In genomic region chr1:31346882-31347281, GRCh38 we compare ENCODE assay signal across 29 cellular contexts. TPM values are rescaled to one million over a fixed set of nuclear protein-coding genes. Genes with fewer than 3 reads are reported as not detected.
"Had no signal": no experiment of that assay in that cellular context is flagged by ENCODE, and none has a peak within 500 bp of the region (broad histone marks: within the 10 kb centered on the region; RNA-seq: fewer than 3 reads in every experiment).

No MANE protein-coding gene starts in this region.

- H3K27me3 Mint-ChIP-seq: activated CD4-positive, alpha-beta memory T cell treated with anti-CD3 and anti-CD28 coated beads, Interleukin-2, amount 10 ng/mL, durations not matched to agents 7 days and 5 days; activated CD4-positive, alpha-beta T cell treated with anti-CD3 and anti-CD28 coated beads, Interleukin-2, amount 10 ng/mL, durations not matched to agents 7 days and 5 days; activated naive CD4-positive, alpha-beta T cell treated with anti-CD3 and anti-CD28 coated beads, Interleukin-2, amount 10 ng/mL, durations not matched to agents 7 days and 5 days; activated naive CD8-positive, alpha-beta T cell treated with anti-CD3 and anti-CD28 coated beads, Interleukin-2, amount 10 ng/mL, durations not matched to agents 7 days and 5 days; activated T-cell treated with anti-CD3 and anti-CD28 coated beads, Interleukin-2, amount 50 U/mL, for 24 hours; brain; T-helper 17 cell had no signal

- H3K27ac Mint-ChIP-seq: activated CD4-positive, alpha-beta memory T cell treated with anti-CD3 and anti-CD28 coated beads, Interleukin-2, amount 10 ng/mL, durations not matched to agents 7 days and 5 days; activated CD4-positive, alpha-beta T cell treated with anti-CD3 and anti-CD28 coated beads, Interleukin-2, amount 10 ng/mL, durations not matched to agents 7 days and 5 days; activated naive CD4-positive, alpha-beta T cell treated with anti-CD3 and anti-CD28 coated beads, Interleukin-2, amount 10 ng/mL, durations not matched to agents 7 days and 5 days; activated naive CD8-positive, alpha-beta T cell treated with anti-CD3 and anti-CD28 coated beads, Interleukin-2, amount 10 ng/mL, durations not matched to agents 7 days and 5 days; activated T-cell treated with anti-CD3 and anti-CD28 coated beads, Interleukin-2, amount 50 U/mL, for 24 hours; activated T-cell treated with anti-CD3 and anti-CD28 coated beads, Interleukin-2, amount 50 U/mL, for 72 hours; T-helper 17 cell; WTC11 had no signal

- ATAC-seq: activated naive CD4-positive, alpha-beta T cell treated with anti-CD3 and anti-CD28 coated beads, Interleukin-2, amount 50 U/mL, for 72 hours; activated T-cell treated with anti-CD3 and anti-CD28 coated beads, Interleukin-2, amount 50 U/mL, for 72 hours; esophagus mucosa; heart left ventricle; T-helper 17 cell; WTC11 had no signal

- H3K4me1 Mint-ChIP-seq: activated CD4-positive, alpha-beta memory T cell treated with anti-CD3 and anti-CD28 coated beads, Interleukin-2, amount 10 ng/mL, durations not matched to agents 7 days and 5 days; activated CD4-positive, alpha-beta T cell treated with anti-CD3 and anti-CD28 coated beads, Interleukin-2, amount 10 ng/mL, durations not matched to agents 7 days and 5 days; activated naive CD4-positive, alpha-beta T cell treated with anti-CD3 and anti-CD28 coated beads, Interleukin-2, amount 10 ng/mL, durations not matched to agents 7 days and 5 days; activated naive CD8-positive, alpha-beta T cell treated with anti-CD3 and anti-CD28 coated beads, Interleukin-2, amount 10 ng/mL, durations not matched to agents 7 days and 5 days; brain had no signal

- H3K9me3 Mint-ChIP-seq: activated CD4-positive, alpha-beta memory T cell treated with anti-CD3 and anti-CD28 coated beads, Interleukin-2, amount 10 ng/mL, durations not matched to agents 7 days and 5 days; activated CD4-positive, alpha-beta T cell treated with anti-CD3 and anti-CD28 coated beads, Interleukin-2, amount 10 ng/mL, durations not matched to agents 7 days and 5 days; activated naive CD4-positive, alpha-beta T cell treated with anti-CD3 and anti-CD28 coated beads, Interleukin-2, amount 10 ng/mL, durations not matched to agents 7 days and 5 days; activated naive CD4-positive, alpha-beta T cell treated with anti-CD3 and anti-CD28 coated beads, Interleukin-2, amount 50 U/mL, for 72 hours; activated naive CD8-positive, alpha-beta T cell treated with anti-CD3 and anti-CD28 coated beads, Interleukin-2, amount 10 ng/mL, durations not matched to agents 7 days and 5 days; activated T-cell treated with anti-CD3 and anti-CD28 coated beads, Interleukin-2, amount 50 U/mL, for 24 hours; activated T-cell treated with anti-CD3 and anti-CD28 coated beads, Interleukin-2, amount 50 U/mL, for 72 hours; brain; WTC11 had no signal

- H3K4me3 Mint-ChIP-seq: activated CD4-positive, alpha-beta memory T cell treated with anti-CD3 and anti-CD28 coated beads, Interleukin-2, amount 10 ng/mL, durations not matched to agents 7 days and 5 days; activated CD4-positive, alpha-beta T cell treated with anti-CD3 and anti-CD28 coated beads, Interleukin-2, amount 10 ng/mL, durations not matched to agents 7 days and 5 days; activated naive CD4-positive, alpha-beta T cell treated with anti-CD3 and anti-CD28 coated beads, Interleukin-2, amount 10 ng/mL, durations not matched to agents 7 days and 5 days; activated naive CD8-positive, alpha-beta T cell treated with anti-CD3 and anti-CD28 coated beads, Interleukin-2, amount 10 ng/mL, durations not matched to agents 7 days and 5 days; activated T-cell treated with anti-CD3 and anti-CD28 coated beads, Interleukin-2, amount 50 U/mL, for 24 hours; activated T-cell treated with anti-CD3 and anti-CD28 coated beads, Interleukin-2, amount 50 U/mL, for 72 hours; brain; T-helper 17 cell; WTC11 had no signal

- H3K36me3 ChIP-seq: breast epithelium, colonic mucosa had no signal

- DNase-seq: activated CD4-positive, alpha-beta memory T cell treated with anti-CD3 and anti-CD28 coated beads, Interleukin-2, amount 10 ng/mL, durations not matched to agents 7 days and 5 days; activated CD4-positive, alpha-beta T cell treated with anti-CD3 and anti-CD28 coated beads for 1 hour; activated CD4-positive, alpha-beta T cell treated with anti-CD3 and anti-CD28 coated beads for 4 hours; activated CD4-positive, alpha-beta T cell treated with anti-CD3 and anti-CD28 coated beads, Interleukin-2, amount 10 ng/mL, durations not matched to agents 7 days and 5 days; activated CD4-positive, alpha-beta T cell treated with anti-CD3 and anti-CD28 coated beads, Interleukin-2, amount 50 U/mL, for 4 hours; activated CD8-positive, alpha-beta memory T cell treated with anti-CD3 and anti-CD28 coated beads, Interleukin-2, amount 50 U/mL, for 48 hours; activated gamma-delta T cell; activated naive CD4-positive, alpha-beta T cell; activated naive CD4-positive, alpha-beta T cell treated with anti-CD3 and anti-CD28 coated beads, Interleukin-2, amount 10 ng/mL, durations not matched to agents 7 days and 5 days; activated naive CD8-positive, alpha-beta T cell treated with anti-CD3 and anti-CD28 coated beads, Interleukin-2, amount 10 ng/mL, durations not matched to agents 7 days and 5 days; activated T-cell treated with anti-CD3 and anti-CD28 coated beads for 4 hours; activated T-cell treated with anti-CD3 and anti-CD28 coated beads, Interleukin-2, amount 50 U/mL, for 24 hours; activated T-cell treated with anti-CD3 and anti-CD28 coated beads, Interleukin-2, amount 50 U/mL, for 72 hours; central memory CD4-positive, alpha-beta T cell; cerebellar nuclear complex; colonic mucosa; effector CD8-positive, alpha-beta T cell; foreskin fibroblast; glutamatergic neuron; heart left ventricle; T-helper 1 cell; T-helper 17 cell had no signal

- H3K9me3 ChIP-seq: ascending aorta, breast epithelium, colonic mucosa, heart left ventricle had no signal

- H3K4me1 ChIP-seq: ascending aorta, breast epithelium, colonic mucosa, heart left ventricle had no signal

- H3K4me3 ChIP-seq: ascending aorta, breast epithelium, cardiac muscle cell, colonic mucosa, heart left ventricle had no signal

RNA-seq across cellular contexts. Expression of gene FABP3, which starts 26.0 kb away (rescaled TPM):
- total RNA-seq: activated CD4-positive, alpha-beta memory T cell treated with anti-CD3 and anti-CD28 coated beads, Interleukin-2, amount 10 ng/mL, durations not matched to agents 7 days and 5 days; activated CD4-positive, alpha-beta T cell treated with anti-CD3 and anti-CD28 coated beads, Interleukin-2, amount 10 ng/mL, durations not matched to agents 7 days and 5 days; activated naive CD4-positive, alpha-beta T cell treated with anti-CD3 and anti-CD28 coated beads, Interleukin-2, amount 50 U/mL, for 72 hours; activated T-cell treated with anti-CD3 and anti-CD28 coated beads, Interleukin-2, amount 50 U/mL, for 72 hours; T-helper 17 cell had no signal
